ENCODE assay signal across 8 cellular contexts in the genomic region with DNA sequence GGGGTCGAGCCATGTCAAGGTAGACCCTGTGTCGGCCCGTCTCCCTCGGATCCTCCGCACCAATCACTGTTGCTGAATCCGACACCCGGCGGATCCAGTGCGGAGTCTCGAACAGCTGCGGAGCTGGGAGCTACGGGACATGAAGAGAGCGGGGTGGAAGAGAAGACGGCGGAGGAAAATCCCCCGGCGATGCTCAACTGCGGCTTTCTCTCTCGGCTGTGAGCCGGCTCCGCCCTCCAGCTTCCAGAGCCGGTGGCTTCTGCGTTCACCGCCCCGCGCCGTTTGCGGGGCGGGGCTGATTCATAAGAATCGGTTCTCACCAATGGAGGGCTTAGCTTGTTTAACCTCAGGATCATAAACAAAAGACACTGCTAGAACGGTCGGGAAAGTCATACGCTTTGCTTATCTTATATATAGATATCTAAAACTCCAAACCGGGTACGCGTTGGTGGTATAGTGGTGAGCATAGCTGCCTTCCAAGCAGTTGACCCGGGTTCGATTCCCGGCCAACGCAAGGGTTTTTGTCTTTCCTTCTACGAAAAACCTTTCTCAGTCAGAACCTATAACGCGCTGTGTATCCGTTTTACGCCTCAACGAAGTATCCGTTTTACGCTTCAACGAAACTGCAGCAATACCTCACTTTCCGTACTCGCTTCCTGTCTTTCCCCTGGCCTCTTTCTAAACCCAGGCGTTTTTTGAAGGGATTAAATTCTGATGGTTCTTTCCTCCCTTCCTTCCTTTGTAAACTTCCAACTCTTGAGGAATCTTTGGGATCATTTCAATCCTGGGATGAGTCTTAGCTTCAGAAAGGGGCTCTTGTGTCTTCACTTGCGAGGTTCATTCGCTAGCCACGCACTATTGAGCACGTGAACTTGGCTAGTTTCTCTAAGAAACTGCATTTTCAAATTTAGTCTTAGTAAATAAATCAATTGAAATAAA. TPM values are rescaled to one million over a fixed set of nuclear protein-coding genes. Genes with fewer than 3 reads are reported as not detected.
DNase-seq lines count a peak whose midpoint lies in the region; ATAC-seq and TF ChIP-seq lines count a peak whose summit lies in the region.
"Not testable (repeated sequence)": the region's sequence is repeated elsewhere in the genome, so short reads cannot be mapped to it uniquely, and the experiment has no call there.

No MANE protein-coding gene starts in this region.

- ATAC-seq in GM21786 (IDR thresholded peaks at IDR 0.05; ENCODE audit: unreplicated experiment) (peak; percentile 46), Panc1 (peak; percentile 88), esophagus mucosa (peak; percentile 89)

- peak overlapping the region; percentile 61 for H3K9ac ChIP-seq in mucosa of stomach (ENCODE audit: low read length)

- peaks cover 13% of the 10 kb centered on the region for H3K4me1 ChIP-seq in Panc1 (ENCODE audit: control insufficient read depth, insufficient read depth, low read length)
- not testable (repeated sequence) for H3K4me1 ChIP-seq in mucosa of stomach (ENCODE audit: control insufficient read depth, insufficient read depth, low read length)

- not testable (repeated sequence) for H3K27me3 ChIP-seq in Panc1 (ENCODE audit: control insufficient read depth, insufficient read depth, low read length); mucosa of stomach (ENCODE audit: control insufficient read depth, insufficient read depth, low read length)

- H3K4me3 ChIP-seq in Panc1 (ENCODE audit: low read depth in 2 of 2, low read length in 2 of 2): peak overlapping the region; percentile 62 to 71
- peak overlapping the region; percentile 56 for H3K4me3 ChIP-seq in mucosa of stomach (ENCODE audit: low read length)

- peak overlapping the region; percentile 86 for H3K27ac ChIP-seq in Panc1 (ENCODE audit: low read length)

- H3K9me3 ChIP-seq in Panc1 (ENCODE audit: control insufficient read depth, insufficient read depth, low read depth, low read length); mucosa of stomach (ENCODE audit: control insufficient read depth, low read length): not testable (repeated sequence)

- DNase-seq in DMS 273 treated with DMSO at 0.1 percent for 48 hours (lab: John Stamatoyannopoulos, UW): peak; percentile 92
- DNase-seq in KG1 (lab: John Stamatoyannopoulos, UW): peak; percentile 87
- peak; percentile 92 for DNase-seq in Panc1 (ENCODE audit: low read depth, low spot score)
- peak; percentile 96 to 97 for DNase-seq in activated T-cell treated with anti-CD3 and anti-CD28 coated beads, Interleukin-2, amount 50 U/mL, for 48 hours
- peak; percentile 83 for DNase-seq in stimulated activated CD8-positive, alpha-beta memory T cell treated with anti-CD3 and anti-CD28 coated beads, Interleukin-4, amount 100 ng/mL, for 24 hours (ENCODE audit: low read depth)

- in situ Hi-C loops in Panc1 (cut with HindIII; ENCODE audit: low pct_unique_long_range_greater_than_20kb, low sequenced_read_pairs): loop anchor here (25.0 kb wide), 1 partner anchor 206 kb away; the partner anchor contains the start of gene DUSP12

- POLR2A ChIA-PET in Panc1 (lab: Charles Lee): interaction anchor here (0.6 kb wide), 1 partner anchor 9 kb away, joined by 3 read pairs; no protein-coding TSS in a partner anchor

- not testable (repeated sequence) for TF ChIP-seq CTCF in Panc1 (IDR thresholded peaks at IDR 0.05)

- H3K36me3 ChIP-seq in Panc1 (ENCODE audit: control insufficient read depth, insufficient read depth, low read length); mucosa of stomach (ENCODE audit: control insufficient read depth, insufficient read depth, low read length): not testable (repeated sequence)

- intact Hi-C loops in Panc1 (cut with micrococcal nuclease; ENCODE audit: unreplicated experiment): loop anchor here (10.0 kb wide), 1 partner anchor 214 kb away; the partner anchor contains the start of gene DUSP12

- not testable (repeated sequence) for BruUV-seq in Panc1 (replicated peaks; lab: Mats Ljungman, UMichigan)

- CTCF ChIA-PET in Panc1 (lab: Charles Lee): not testable (repeated sequence)

RNA-seq across cellular contexts. Expression of gene HSPA6, which starts 6.6 kb away (rescaled TPM):
- total RNA-seq in Panc1 (2021; ENCODE audit: unreplicated experiment) (0.44 TPM), esophagus mucosa (1.4 TPM)
- 0.42 TPM for polyA plus RNA-seq in Panc1 (2012; ENCODE audit: insufficient read length)

RNA-seq across cellular contexts. Expression of gene FCGR3A, which starts 18.7 kb away (rescaled TPM):
- total RNA-seq in Panc1 (2021; ENCODE audit: unreplicated experiment): 0.13 TPM
- not detected for polyA plus RNA-seq in Panc1 (2012; ENCODE audit: insufficient read length)
- total RNA-seq in esophagus mucosa: 1.00 TPM

RNA-seq across cellular contexts. Expression of gene FCGR2A, which starts 25.7 kb away (rescaled TPM):
- total RNA-seq in Panc1 (2021; ENCODE audit: unreplicated experiment) (0.28 TPM), esophagus mucosa (3.1 TPM)
- polyA plus RNA-seq in Panc1 (2012; ENCODE audit: insufficient read length): not detected

Comparison
In these comparisons a context has a peak if more than half of its experiments do, and no peak if none do; other contexts are left out.
1. Peak in every context shown above with its lines: DNase-seq, ATAC-seq, H3K4me3 ChIP-seq and H3K27ac ChIP-seq.